38 cellular contexts compared by ENCODE assay signal in genomic region chr11:58216476-58216875, GRCh38. TPM values are rescaled to one million over a fixed set of nuclear protein-coding genes. Genes with fewer than 3 reads are reported as not detected.
"Had no signal": no experiment of that assay in that cellular context is flagged by ENCODE, and none has a peak within 500 bp of the region (broad histone marks: within the 10 kb centered on the region; RNA-seq: fewer than 3 reads in every experiment).

No MANE protein-coding gene starts in this region.

- H3K4me1 ChIP-seq: adrenal gland, body of pancreas, esophagus squamous epithelium, gastroesophageal sphincter, heart right ventricle had no signal

- H3K27me3 ChIP-seq: adrenal gland, body of pancreas, dorsolateral prefrontal cortex, esophagus squamous epithelium, gastroesophageal sphincter, heart right ventricle had no signal

- H3K9me3 ChIP-seq: adrenal gland, body of pancreas, esophagus squamous epithelium, gastroesophageal sphincter, heart right ventricle had no signal

- H3K36me3 ChIP-seq: adrenal gland, esophagus squamous epithelium, gastroesophageal sphincter, heart right ventricle had no signal

- DNase-seq: activated CD4-positive, alpha-beta memory T cell treated with anti-CD3 and anti-CD28 coated beads for 36 hours; activated CD4-positive, alpha-beta T cell treated with anti-CD3 and anti-CD28 coated beads for 36 hours; activated CD4-positive, alpha-beta T cell treated with anti-CD3 and anti-CD28 coated beads, Interleukin-2, amount 10 ng/mL, durations not matched to agents 24 days and 14 days; activated CD4-positive, CD25-positive, alpha-beta regulatory T cell; activated CD4-positive, CD25-positive, alpha-beta regulatory T cell treated with anti-CD3 and anti-CD28 coated beads, Interleukin-2, amount 50 U/mL, for 72 hours; activated CD8-positive, alpha-beta memory T cell treated with anti-CD3 and anti-CD28 coated beads, Interleukin-2, amount 10 ng/mL, durations not matched to agents 7 days and 5 days; activated CD8-positive, alpha-beta memory T cell treated with anti-CD3 and anti-CD28 coated beads, Interleukin-2, amount 50 U/mL, for 4 hours; activated CD8-positive, alpha-beta T cell treated with anti-CD3 and anti-CD28 coated beads, Interleukin-2, amount 10 ng/mL, durations not matched to agents 7 days and 5 days; activated effector memory CD4-positive, alpha-beta T cell treated with anti-CD3 and anti-CD28 coated beads, Interleukin-2, amount 50 U/mL, for 16 hours; activated naive CD4-positive, alpha-beta T cell treated with anti-CD3 and anti-CD28 coated beads for 36 hours; activated naive CD8-positive, alpha-beta T cell treated with anti-CD3 and anti-CD28 coated beads for 36 hours; activated naive CD8-positive, alpha-beta T cell treated with anti-CD3 and anti-CD28 coated beads, Interleukin-2, amount 50 U/mL, for 24 hours; activated T-cell treated with anti-CD3 and anti-CD28 coated beads, Interleukin-2, amount 50 U/mL, for 1 hour; activated T-cell treated with anti-CD3 and anti-CD28 coated beads, Interleukin-2, amount 50 U/mL, for 48 hours; adrenal gland; amygdala; aorta; body of pancreas; central memory CD4-positive, alpha-beta T cell; cerebellar nuclear complex; dorsolateral prefrontal cortex; effector memory CD4-positive, alpha-beta T cell; endodermal cell; esophagus squamous epithelium; foreskin melanocyte; heart right ventricle; T-helper 2 cell had no signal

- H3K4me3 ChIP-seq: adrenal gland, body of pancreas, coronary artery, dorsolateral prefrontal cortex, esophagus squamous epithelium, gastroesophageal sphincter, heart right ventricle had no signal

- ATAC-seq: activated CD4-positive, alpha-beta T cell treated with anti-CD3 and anti-CD28 coated beads for 36 hours; activated CD8-positive, alpha-beta memory T cell treated with anti-CD3 and anti-CD28 coated beads, Interleukin-2, amount 10 ng/mL, durations not matched to agents 7 days and 5 days; activated CD8-positive, alpha-beta T cell treated with anti-CD3 and anti-CD28 coated beads, Interleukin-2, amount 10 ng/mL, durations not matched to agents 7 days and 5 days; activated naive CD8-positive, alpha-beta T cell treated with anti-CD3 and anti-CD28 coated beads, Interleukin-2, amount 50 U/mL, for 24 hours; body of pancreas; gastroesophageal sphincter; heart right ventricle had no signal

- H3K27ac ChIP-seq: adrenal gland, body of pancreas, coronary artery, dorsolateral prefrontal cortex, epithelial cell of prostate, esophagus squamous epithelium, gastroesophageal sphincter, heart right ventricle had no signal

RNA-seq across cellular contexts. Expression of gene OR1S1, which starts 4.0 kb away (rescaled TPM):
- total RNA-seq: activated CD4-positive, alpha-beta memory T cell treated with anti-CD3 and anti-CD28 coated beads for 36 hours; activated CD4-positive, alpha-beta T cell treated with anti-CD3 and anti-CD28 coated beads for 36 hours; activated CD4-positive, alpha-beta T cell treated with anti-CD3 and anti-CD28 coated beads, Interleukin-2, amount 10 ng/mL, durations not matched to agents 24 days and 14 days; activated CD8-positive, alpha-beta memory T cell treated with anti-CD3 and anti-CD28 coated beads for 36 hours; activated CD8-positive, alpha-beta memory T cell treated with anti-CD3 and anti-CD28 coated beads, Interleukin-2, amount 10 ng/mL, durations not matched to agents 7 days and 5 days; activated CD8-positive, alpha-beta T cell treated with anti-CD3 and anti-CD28 coated beads, Interleukin-2, amount 10 ng/mL, durations not matched to agents 7 days and 5 days; activated naive CD4-positive, alpha-beta T cell treated with anti-CD3 and anti-CD28 coated beads for 36 hours; activated naive CD8-positive, alpha-beta T cell treated with anti-CD3 and anti-CD28 coated beads for 36 hours; activated T-helper 1 cell treated with anti-CD3 and anti-CD28 coated beads, Interleukin-12 subunit alpha, Interleukin-12 subunit beta, Interleukin-2, Interleukin-4 antibody, amounts not matched to agents 30 ng/mL and 10 ng/mL and 1 ng/mL, durations not matched to agents 14 hours and 24 hours and 36 hours; activated T-helper 2 cell treated with anti-CD3 and anti-CD28 coated beads, Interferon-gamma antibody, Interleukin-2, Interleukin-4, amounts not matched to agents 10 μg/mL and 5 μg/mL and 100 μg/mL, durations not matched to agents 14 hours and 24 hours and 36 hours; adrenal gland; aorta; body of pancreas; endodermal cell; esophagus squamous epithelium; fibroblast of lung; fibroblast of villous mesenchyme; gastroesophageal sphincter; glomerular endothelial cell; heart right ventricle; T-helper 1 cell treated with Interleukin-12 subunit alpha and Interleukin-12 subunit beta and Interleukin-4 antibody, amounts not matched to agents 30 ng/mL and 1 ng/mL, for 36 hours had no signal
- polyA plus RNA-seq: adrenal gland, aorta, esophagus, fibroblast of lung, heart right ventricle had no signal

RNA-seq across cellular contexts. Expression of gene OR10Q1, which starts 12.2 kb away (rescaled TPM):
- total RNA-seq: activated CD4-positive, alpha-beta memory T cell treated with anti-CD3 and anti-CD28 coated beads for 36 hours; activated CD4-positive, alpha-beta T cell treated with anti-CD3 and anti-CD28 coated beads for 36 hours; activated CD4-positive, alpha-beta T cell treated with anti-CD3 and anti-CD28 coated beads, Interleukin-2, amount 10 ng/mL, durations not matched to agents 24 days and 14 days; activated CD8-positive, alpha-beta memory T cell treated with anti-CD3 and anti-CD28 coated beads for 36 hours; activated CD8-positive, alpha-beta memory T cell treated with anti-CD3 and anti-CD28 coated beads, Interleukin-2, amount 10 ng/mL, durations not matched to agents 7 days and 5 days; activated CD8-positive, alpha-beta T cell treated with anti-CD3 and anti-CD28 coated beads, Interleukin-2, amount 10 ng/mL, durations not matched to agents 7 days and 5 days; activated naive CD4-positive, alpha-beta T cell treated with anti-CD3 and anti-CD28 coated beads for 36 hours; activated naive CD8-positive, alpha-beta T cell treated with anti-CD3 and anti-CD28 coated beads for 36 hours; activated T-helper 1 cell treated with anti-CD3 and anti-CD28 coated beads, Interleukin-12 subunit alpha, Interleukin-12 subunit beta, Interleukin-2, Interleukin-4 antibody, amounts not matched to agents 30 ng/mL and 10 ng/mL and 1 ng/mL, durations not matched to agents 14 hours and 24 hours and 36 hours; activated T-helper 2 cell treated with anti-CD3 and anti-CD28 coated beads, Interferon-gamma antibody, Interleukin-2, Interleukin-4, amounts not matched to agents 10 μg/mL and 5 μg/mL and 100 μg/mL, durations not matched to agents 14 hours and 24 hours and 36 hours; adrenal gland; aorta; body of pancreas; dorsolateral prefrontal cortex; endodermal cell; esophagus squamous epithelium; fibroblast of lung; fibroblast of villous mesenchyme; gastroesophageal sphincter; glomerular endothelial cell; heart right ventricle; T-helper 1 cell treated with Interleukin-12 subunit alpha and Interleukin-12 subunit beta and Interleukin-4 antibody, amounts not matched to agents 30 ng/mL and 1 ng/mL, for 36 hours had no signal
- polyA plus RNA-seq: adrenal gland, aorta, esophagus had no signal

RNA-seq across cellular contexts. Expression of gene OR1S2, which starts 12.5 kb away (rescaled TPM):
- total RNA-seq: activated CD4-positive, alpha-beta memory T cell treated with anti-CD3 and anti-CD28 coated beads for 36 hours; activated CD4-positive, alpha-beta T cell treated with anti-CD3 and anti-CD28 coated beads for 36 hours; activated CD4-positive, alpha-beta T cell treated with anti-CD3 and anti-CD28 coated beads, Interleukin-2, amount 10 ng/mL, durations not matched to agents 24 days and 14 days; activated CD8-positive, alpha-beta memory T cell treated with anti-CD3 and anti-CD28 coated beads for 36 hours; activated CD8-positive, alpha-beta memory T cell treated with anti-CD3 and anti-CD28 coated beads, Interleukin-2, amount 10 ng/mL, durations not matched to agents 7 days and 5 days; activated CD8-positive, alpha-beta T cell treated with anti-CD3 and anti-CD28 coated beads, Interleukin-2, amount 10 ng/mL, durations not matched to agents 7 days and 5 days; activated naive CD4-positive, alpha-beta T cell treated with anti-CD3 and anti-CD28 coated beads for 36 hours; activated naive CD8-positive, alpha-beta T cell treated with anti-CD3 and anti-CD28 coated beads for 36 hours; activated T-helper 1 cell treated with anti-CD3 and anti-CD28 coated beads, Interleukin-12 subunit alpha, Interleukin-12 subunit beta, Interleukin-2, Interleukin-4 antibody, amounts not matched to agents 30 ng/mL and 10 ng/mL and 1 ng/mL, durations not matched to agents 14 hours and 24 hours and 36 hours; activated T-helper 2 cell treated with anti-CD3 and anti-CD28 coated beads, Interferon-gamma antibody, Interleukin-2, Interleukin-4, amounts not matched to agents 10 μg/mL and 5 μg/mL and 100 μg/mL, durations not matched to agents 14 hours and 24 hours and 36 hours; adrenal gland; aorta; body of pancreas; dorsolateral prefrontal cortex; endodermal cell; esophagus squamous epithelium; fibroblast of lung; fibroblast of villous mesenchyme; gastroesophageal sphincter; glomerular endothelial cell; heart right ventricle; T-helper 1 cell treated with Interleukin-12 subunit alpha and Interleukin-12 subunit beta and Interleukin-4 antibody, amounts not matched to agents 30 ng/mL and 1 ng/mL, for 36 hours had no signal
- polyA plus RNA-seq: adrenal gland, aorta, esophagus, fibroblast of lung, heart right ventricle had no signal

RNA-seq across cellular contexts. Expression of gene OR9Q2, which starts 27.6 kb away (rescaled TPM):
- total RNA-seq: activated CD4-positive, alpha-beta memory T cell treated with anti-CD3 and anti-CD28 coated beads for 36 hours; activated CD4-positive, alpha-beta T cell treated with anti-CD3 and anti-CD28 coated beads for 36 hours; activated CD4-positive, alpha-beta T cell treated with anti-CD3 and anti-CD28 coated beads, Interleukin-2, amount 10 ng/mL, durations not matched to agents 24 days and 14 days; activated CD8-positive, alpha-beta memory T cell treated with anti-CD3 and anti-CD28 coated beads for 36 hours; activated CD8-positive, alpha-beta memory T cell treated with anti-CD3 and anti-CD28 coated beads, Interleukin-2, amount 10 ng/mL, durations not matched to agents 7 days and 5 days; activated CD8-positive, alpha-beta T cell treated with anti-CD3 and anti-CD28 coated beads, Interleukin-2, amount 10 ng/mL, durations not matched to agents 7 days and 5 days; activated naive CD4-positive, alpha-beta T cell treated with anti-CD3 and anti-CD28 coated beads for 36 hours; activated naive CD8-positive, alpha-beta T cell treated with anti-CD3 and anti-CD28 coated beads for 36 hours; activated T-helper 1 cell treated with anti-CD3 and anti-CD28 coated beads, Interleukin-12 subunit alpha, Interleukin-12 subunit beta, Interleukin-2, Interleukin-4 antibody, amounts not matched to agents 30 ng/mL and 10 ng/mL and 1 ng/mL, durations not matched to agents 14 hours and 24 hours and 36 hours; activated T-helper 2 cell treated with anti-CD3 and anti-CD28 coated beads, Interferon-gamma antibody, Interleukin-2, Interleukin-4, amounts not matched to agents 10 μg/mL and 5 μg/mL and 100 μg/mL, durations not matched to agents 14 hours and 24 hours and 36 hours; adrenal gland; aorta; body of pancreas; endodermal cell; fibroblast of lung; fibroblast of villous mesenchyme; gastroesophageal sphincter; glomerular endothelial cell; heart right ventricle; T-helper 1 cell treated with Interleukin-12 subunit alpha and Interleukin-12 subunit beta and Interleukin-4 antibody, amounts not matched to agents 30 ng/mL and 1 ng/mL, for 36 hours had no signal
- polyA plus RNA-seq: adrenal gland, aorta, esophagus, fibroblast of lung, heart right ventricle had no signal

RNA-seq across cellular contexts. Expression of gene OR10W1, which starts 51.6 kb away (rescaled TPM):
- total RNA-seq: activated CD4-positive, alpha-beta memory T cell treated with anti-CD3 and anti-CD28 coated beads for 36 hours; activated CD4-positive, alpha-beta T cell treated with anti-CD3 and anti-CD28 coated beads for 36 hours; activated CD4-positive, alpha-beta T cell treated with anti-CD3 and anti-CD28 coated beads, Interleukin-2, amount 10 ng/mL, durations not matched to agents 24 days and 14 days; activated CD8-positive, alpha-beta memory T cell treated with anti-CD3 and anti-CD28 coated beads for 36 hours; activated CD8-positive, alpha-beta memory T cell treated with anti-CD3 and anti-CD28 coated beads, Interleukin-2, amount 10 ng/mL, durations not matched to agents 7 days and 5 days; activated CD8-positive, alpha-beta T cell treated with anti-CD3 and anti-CD28 coated beads, Interleukin-2, amount 10 ng/mL, durations not matched to agents 7 days and 5 days; activated naive CD4-positive, alpha-beta T cell treated with anti-CD3 and anti-CD28 coated beads for 36 hours; activated naive CD8-positive, alpha-beta T cell treated with anti-CD3 and anti-CD28 coated beads for 36 hours; activated T-helper 1 cell treated with anti-CD3 and anti-CD28 coated beads, Interleukin-12 subunit alpha, Interleukin-12 subunit beta, Interleukin-2, Interleukin-4 antibody, amounts not matched to agents 30 ng/mL and 10 ng/mL and 1 ng/mL, durations not matched to agents 14 hours and 24 hours and 36 hours; activated T-helper 2 cell treated with anti-CD3 and anti-CD28 coated beads, Interferon-gamma antibody, Interleukin-2, Interleukin-4, amounts not matched to agents 10 μg/mL and 5 μg/mL and 100 μg/mL, durations not matched to agents 14 hours and 24 hours and 36 hours; adrenal gland; aorta; body of pancreas; dorsolateral prefrontal cortex; endodermal cell; esophagus squamous epithelium; fibroblast of lung; fibroblast of villous mesenchyme; gastroesophageal sphincter; glomerular endothelial cell; heart right ventricle; T-helper 1 cell treated with Interleukin-12 subunit alpha and Interleukin-12 subunit beta and Interleukin-4 antibody, amounts not matched to agents 30 ng/mL and 1 ng/mL, for 36 hours had no signal
- polyA plus RNA-seq: adrenal gland, aorta, esophagus, fibroblast of lung, heart right ventricle had no signal
